ENCODE assay signal across 28 cellular contexts in the genomic region with DNA sequence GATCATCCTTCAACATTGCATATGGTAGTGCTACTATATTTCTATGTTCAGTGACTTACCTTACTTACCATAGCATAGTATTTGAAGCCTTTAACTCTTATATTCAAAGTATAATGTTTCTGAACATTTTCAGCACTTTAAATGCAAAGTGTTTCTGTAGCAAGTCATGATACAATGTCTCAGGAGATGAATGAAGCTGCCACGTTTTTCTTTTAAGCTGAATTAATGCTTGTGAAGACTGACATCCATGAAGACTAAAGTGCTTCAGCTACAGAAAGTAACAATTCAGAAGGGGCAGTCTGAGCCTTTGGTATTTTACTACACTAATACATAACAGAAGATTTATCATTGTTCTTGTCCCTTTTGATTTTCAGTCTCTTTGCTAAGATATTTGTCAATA.
"Had no signal": no experiment of that assay in that cellular context is flagged by ENCODE, and none has a peak within 500 bp of the region (broad histone marks: within the 10 kb centered on the region; RNA-seq: fewer than 3 reads in every experiment).

No MANE protein-coding gene starts in this region.

- H3K36me3 ChIP-seq: colonic mucosa, esophagus muscularis mucosa, esophagus squamous epithelium, gastrocnemius medialis, gastroesophageal sphincter, heart left ventricle, heart right ventricle had no signal

- H3K4me1 ChIP-seq: colonic mucosa, esophagus muscularis mucosa, esophagus squamous epithelium, foreskin keratinocyte, gastrocnemius medialis, gastroesophageal sphincter, heart left ventricle, heart right ventricle had no signal

- H3K9me3 ChIP-seq: colonic mucosa, esophagus muscularis mucosa, esophagus squamous epithelium, gastrocnemius medialis had no signal

- H3K27me3 ChIP-seq: colonic mucosa, dorsolateral prefrontal cortex, esophagus muscularis mucosa, esophagus squamous epithelium, foreskin keratinocyte, gastrocnemius medialis, gastroesophageal sphincter, heart left ventricle, heart right ventricle had no signal

- H3K4me3 ChIP-seq: colonic mucosa, coronary artery, dorsolateral prefrontal cortex, esophagus muscularis mucosa, esophagus squamous epithelium, gastrocnemius medialis, gastroesophageal sphincter, heart left ventricle, heart right ventricle had no signal

- H3K27me3 Mint-ChIP-seq: dendritic cell treated with granulocyte-macrophage colony-stimulating factor and Interleukin-4, amounts not matched to agents 40 ng/mL and 50 ng/mL, for 4 days; effector memory CD8-positive, alpha-beta T cell had no signal

- H3K4me3 Mint-ChIP-seq: dendritic cell treated with granulocyte-macrophage colony-stimulating factor and Interleukin-4, amounts not matched to agents 40 ng/mL and 50 ng/mL, for 4 days; effector memory CD8-positive, alpha-beta T cell; endodermal cell had no signal

- FAIRE-seq: colon, endometrium, endothelial cell of umbilical vein had no signal

- H3K4me1 Mint-ChIP-seq: endodermal cell had no signal

- H3K27ac ChIP-seq: colonic mucosa, coronary artery, dorsolateral prefrontal cortex, epithelial cell of prostate, esophagus muscularis mucosa, esophagus squamous epithelium, foreskin keratinocyte, gastrocnemius medialis, gastroesophageal sphincter, heart left ventricle, heart right ventricle had no signal

- ATAC-seq: effector memory CD8-positive, alpha-beta T cell; esophagus mucosa; foreskin keratinocyte; gastrocnemius medialis; gastroesophageal sphincter; heart left ventricle; heart right ventricle had no signal

- H3K9me3 Mint-ChIP-seq: endodermal cell had no signal

- H3K27ac Mint-ChIP-seq: dendritic cell treated with granulocyte-macrophage colony-stimulating factor and Interleukin-4, amounts not matched to agents 40 ng/mL and 50 ng/mL, for 4 days; effector memory CD8-positive, alpha-beta T cell; endodermal cell had no signal

- DNase-seq: colonic mucosa; cortex of kidney; dermis blood vessel endothelial cell; dorsolateral prefrontal cortex; effector CD4-positive, alpha-beta T cell; effector CD8-positive, alpha-beta T cell; effector memory CD4-positive, alpha-beta T cell; effector memory CD8-positive, alpha-beta T cell; endodermal cell; erythroblast; esophagus squamous epithelium; foreskin fibroblast; foreskin keratinocyte; foreskin melanocyte; gastrocnemius medialis; glutamatergic neuron; head of caudate nucleus; heart left ventricle; heart right ventricle had no signal
